In genomic region chr5:161498531-161498930, GRCh38 we compare ENCODE assay signal across 35 cellular contexts. TPM values are rescaled to one million over a fixed set of nuclear protein-coding genes. Genes with fewer than 3 reads are reported as not detected.
"Had no signal": no experiment of that assay in that cellular context is flagged by ENCODE, and none has a peak within 500 bp of the region (broad histone marks: within the 10 kb centered on the region; RNA-seq: fewer than 3 reads in every experiment).

No MANE protein-coding gene starts in this region.

- H3K4me3 Mint-ChIP-seq: activated B cell treated with CpG ODN at 0.5 μM for 24 hours; activated CD4-positive, alpha-beta memory T cell treated with anti-CD3 and anti-CD28 coated beads for 36 hours; activated naive CD4-positive, alpha-beta T cell treated with anti-CD3 and anti-CD28 coated beads for 36 hours; activated T-cell treated with anti-CD3 and anti-CD28 coated beads, Interleukin-2, amount 50 U/mL, for 4 hours; activated T-helper 1 cell treated with anti-CD3 and anti-CD28 coated beads, Interleukin-12 subunit alpha, Interleukin-12 subunit beta, Interleukin-2, Interleukin-4 antibody, amounts not matched to agents 30 ng/mL and 10 ng/mL and 1 ng/mL, durations not matched to agents 14 hours and 24 hours and 36 hours; brain; central memory CD8-positive, alpha-beta T cell had no signal

- H3K4me2 ChIP-seq: KMS-11 had no signal

- H3K4me1 ChIP-seq: adrenal gland had no signal

- H3K9ac ChIP-seq: KMS-11 had no signal

- H3K27ac Mint-ChIP-seq: activated B cell treated with CpG ODN at 0.5 μM for 24 hours; activated CD4-positive, alpha-beta memory T cell treated with anti-CD3 and anti-CD28 coated beads for 36 hours; activated naive CD4-positive, alpha-beta T cell treated with anti-CD3 and anti-CD28 coated beads for 36 hours; activated naive CD4-positive, alpha-beta T cell treated with anti-CD3 and anti-CD28 coated beads, Interleukin-2, amount 50 U/mL, for 72 hours; activated T-helper 1 cell treated with anti-CD3 and anti-CD28 coated beads, Interleukin-12 subunit alpha, Interleukin-12 subunit beta, Interleukin-2, Interleukin-4 antibody, amounts not matched to agents 30 ng/mL and 10 ng/mL and 1 ng/mL, durations not matched to agents 14 hours and 24 hours and 36 hours; brain had no signal

- H3K4me1 Mint-ChIP-seq: activated B cell treated with CpG ODN at 0.5 μM for 24 hours; brain; central memory CD8-positive, alpha-beta T cell had no signal

- H3K27me3 Mint-ChIP-seq: activated B cell treated with CpG ODN at 0.5 μM for 24 hours; activated CD4-positive, alpha-beta memory T cell treated with anti-CD3 and anti-CD28 coated beads for 36 hours; brain; central memory CD8-positive, alpha-beta T cell had no signal

- DNase-seq: activated B cell treated with CpG ODN at 0.5 μM for 24 hours; activated CD4-positive, alpha-beta memory T cell treated with anti-CD3 and anti-CD28 coated beads for 36 hours; activated CD4-positive, alpha-beta T cell treated with anti-CD3 and anti-CD28 coated beads for 4 hours; activated CD4-positive, alpha-beta T cell treated with anti-CD3 and anti-CD28 coated beads, Interleukin-2, amount 50 U/mL, for 1 hour; activated CD4-positive, CD25-positive, alpha-beta regulatory T cell treated with anti-CD3 and anti-CD28 coated beads, Interleukin-2, amount 50 U/mL, for 72 hours; activated CD8-positive, alpha-beta memory T cell treated with anti-CD3 and anti-CD28 coated beads, Interleukin-2, amount 50 U/mL, for 4 hours; activated gamma-delta T cell treated with Interleukin-2 at 50 U/mL for 16 hours; activated naive CD4-positive, alpha-beta T cell treated with anti-CD3 and anti-CD28 coated beads for 36 hours; activated T-cell treated with anti-CD3 and anti-CD28 coated beads for 4 hours; activated T-cell treated with anti-CD3 and anti-CD28 coated beads, Interleukin-2, amount 50 U/mL, for 4 hours; adrenal gland; NCI-H1092 treated with DMSO at 0.1 percent for 48 hours; NCI-H1417; NCI-H146; NCI-H187; NCI-H2029 treated with DMSO at 0.1 percent for 48 hours; NCI-H2107; NCI-H2171 treated with DMSO at 0.1 percent for 48 hours; NCI-H2227 treated with DMSO at 0.1 percent for 48 hours; NCI-H524 treated with DMSO at 0.1 percent for 48 hours; SIG-M5; SW 1271; T-helper 1 cell; T-helper 2 cell; T-helper 9 cell had no signal

- H3K36me3 ChIP-seq: adrenal gland, cardiac muscle cell had no signal

- H3K27ac ChIP-seq: adrenal gland, cardiac muscle cell, KMS-11, RWPE1, VCaP had no signal

- H3K4me3 ChIP-seq: adrenal gland, cardiac muscle cell had no signal

- H3K27me3 ChIP-seq: adrenal gland, cardiac muscle cell had no signal

- H3K36me3 Mint-ChIP-seq: activated CD4-positive, alpha-beta memory T cell treated with anti-CD3 and anti-CD28 coated beads for 36 hours had no signal

RNA-seq across cellular contexts. Expression of gene GABRB2, which starts 48.0 kb away (rescaled TPM):
- total RNA-seq: activated B cell treated with CpG ODN at 0.5 μM for 24 hours; activated CD4-positive, alpha-beta memory T cell treated with anti-CD3 and anti-CD28 coated beads for 36 hours; activated naive CD4-positive, alpha-beta T cell treated with anti-CD3 and anti-CD28 coated beads for 36 hours; activated naive CD4-positive, alpha-beta T cell treated with anti-CD3 and anti-CD28 coated beads, Interleukin-2, amount 50 U/mL, for 72 hours; activated T-cell treated with anti-CD3 and anti-CD28 coated beads, Interleukin-2, amount 50 U/mL, for 4 hours; activated T-helper 1 cell treated with anti-CD3 and anti-CD28 coated beads, Interleukin-12 subunit alpha, Interleukin-12 subunit beta, Interleukin-2, Interleukin-4 antibody, amounts not matched to agents 30 ng/mL and 10 ng/mL and 1 ng/mL, durations not matched to agents 14 hours and 24 hours and 36 hours; chondrocyte; NCI-H460 had no signal
